In genomic region chr14:90687680-90688079, GRCh38 we compare ENCODE assay signal across 28 cellular contexts.
"Had no signal": no experiment of that assay in that cellular context is flagged by ENCODE, and none has a peak within 500 bp of the region (broad histone marks: within the 10 kb centered on the region; RNA-seq: fewer than 3 reads in every experiment).

No MANE protein-coding gene starts in this region.

- H3K4me1 ChIP-seq: heart left ventricle, left ventricle myocardium inferior, neural progenitor cell, pancreas, prostate gland, tibial nerve, uterus had no signal

- H3K9me3 Mint-ChIP-seq: immature natural killer cell; memory B cell; naive thymus-derived CD8-positive, alpha-beta T cell; neural progenitor cell; stimulated activated effector memory CD8-positive, alpha-beta T cell treated with anti-CD3 and anti-CD28 coated beads, Interleukin-12 subunit alpha, Interleukin-12 subunit beta, amount 100 ng/mL, for 72 hours; stimulated activated naive CD8-positive, alpha-beta T cell treated with anti-CD3 and anti-CD28 coated beads, Interleukin-15, Interleukin-2, amounts not matched to agents 100 ng/mL and 50 ng/mL, for 24 hours; type B pancreatic cell had no signal

- H3K27ac Mint-ChIP-seq: immature natural killer cell; memory B cell; nephron; neural progenitor cell; stimulated activated effector memory CD8-positive, alpha-beta T cell treated with anti-CD3 and anti-CD28 coated beads, Interleukin-12 subunit alpha, Interleukin-12 subunit beta, amount 100 ng/mL, for 72 hours; stimulated activated naive CD8-positive, alpha-beta T cell treated with anti-CD3 and anti-CD28 coated beads, Interleukin-15, Interleukin-2, amounts not matched to agents 100 ng/mL and 50 ng/mL, for 24 hours; type B pancreatic cell had no signal

- H3K4me3 Mint-ChIP-seq: immature natural killer cell; memory B cell; naive thymus-derived CD8-positive, alpha-beta T cell; nephron; neural progenitor cell; stimulated activated effector memory CD8-positive, alpha-beta T cell treated with anti-CD3 and anti-CD28 coated beads, Interleukin-12 subunit alpha, Interleukin-12 subunit beta, amount 100 ng/mL, for 72 hours; stimulated activated naive CD8-positive, alpha-beta T cell treated with anti-CD3 and anti-CD28 coated beads, Interleukin-15, Interleukin-2, amounts not matched to agents 100 ng/mL and 50 ng/mL, for 24 hours; type B pancreatic cell had no signal

- H3K27me3 Mint-ChIP-seq: stimulated activated naive CD8-positive, alpha-beta T cell treated with anti-CD3 and anti-CD28 coated beads, Interleukin-15, Interleukin-2, amounts not matched to agents 100 ng/mL and 50 ng/mL, for 24 hours; type B pancreatic cell had no signal

- H3K4me1 Mint-ChIP-seq: immature natural killer cell; memory B cell; naive thymus-derived CD8-positive, alpha-beta T cell; nephron; neural progenitor cell; stimulated activated effector memory CD8-positive, alpha-beta T cell treated with anti-CD3 and anti-CD28 coated beads, Interleukin-12 subunit alpha, Interleukin-12 subunit beta, amount 100 ng/mL, for 72 hours had no signal

- H3K9me3 ChIP-seq: left ventricle myocardium inferior, mucosa of descending colon, pancreas, prostate gland, sigmoid colon, spleen, suprapubic skin, thoracic aorta, tibial nerve, uterus had no signal

- ATAC-seq: heart left ventricle; mucosa of descending colon; naive thymus-derived CD8-positive, alpha-beta T cell; pancreas; right cardiac atrium; stimulated activated effector memory CD8-positive, alpha-beta T cell treated with anti-CD3 and anti-CD28 coated beads, Interleukin-12 subunit alpha, Interleukin-12 subunit beta, amount 100 ng/mL, for 72 hours had no signal

- H2AFZ ChIP-seq: neural progenitor cell had no signal

- H3K36me3 ChIP-seq: neural progenitor cell, prostate gland, thoracic aorta, uterus had no signal

- DNase-seq: heart left ventricle; hypothalamus; immature natural killer cell; islet precursor cell; left ventricle myocardium inferior; midbrain; mucosa of descending colon; naive thymus-derived CD8-positive, alpha-beta T cell; pancreas; posterior cingulate gyrus; retina; right cardiac atrium; sigmoid colon; small intestine; spleen; stimulated activated CD4-positive, alpha-beta T cell treated with anti-CD3 and anti-CD28 coated beads, Interleukin-4, amount 100 ng/mL, for 24 hours; stimulated activated naive CD4-positive, alpha-beta T cell; uterus had no signal

- H3K4me3 ChIP-seq: heart left ventricle, left ventricle myocardium inferior, mucosa of descending colon, neural progenitor cell, pancreas, prostate gland, sigmoid colon, spleen, suprapubic skin, thoracic aorta, tibial nerve, uterus had no signal

- H3K4me2 ChIP-seq: neural progenitor cell had no signal

- H3K9ac ChIP-seq: neural progenitor cell had no signal

- H3K27ac ChIP-seq: heart left ventricle, left ventricle myocardium inferior, neural progenitor cell, pancreas, prostate gland, sigmoid colon, spleen, suprapubic skin, thoracic aorta, tibial nerve, uterus had no signal

- H3K27me3 ChIP-seq: heart left ventricle, neural progenitor cell, pancreas, sigmoid colon, spleen, suprapubic skin, tibial nerve, uterus had no signal

- H3K36me3 Mint-ChIP-seq: immature natural killer cell; memory B cell; naive thymus-derived CD8-positive, alpha-beta T cell; stimulated activated effector memory CD8-positive, alpha-beta T cell treated with anti-CD3 and anti-CD28 coated beads, Interleukin-12 subunit alpha, Interleukin-12 subunit beta, amount 100 ng/mL, for 72 hours had no signal
